ENCODE assay signal across 16 cellular contexts in the genomic region with DNA sequence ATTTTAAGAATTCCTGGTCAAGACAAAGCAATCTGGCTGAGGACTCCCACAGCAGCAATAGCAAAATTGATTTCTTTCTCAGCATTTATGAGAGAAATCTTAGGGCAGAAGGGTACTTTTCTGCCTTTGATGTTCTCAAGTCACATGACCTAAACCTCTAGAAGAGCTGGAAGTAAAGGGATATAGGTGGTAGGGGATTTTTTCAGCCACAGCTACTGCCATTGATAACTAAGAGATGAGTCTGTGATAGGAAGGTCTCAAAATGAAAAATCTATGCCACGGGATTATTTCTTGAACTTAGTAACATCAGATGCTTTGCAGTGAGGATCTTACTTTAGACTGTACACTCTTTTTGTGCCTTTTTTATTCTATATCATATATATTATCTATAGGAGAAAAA. TPM values are rescaled to one million over a fixed set of nuclear protein-coding genes. Genes with fewer than 3 reads are reported as not detected.
DNase-seq lines count a peak whose midpoint lies in the region; ATAC-seq and TF ChIP-seq lines count a peak whose summit lies in the region.
"Had no signal": no experiment of that assay in that cellular context is flagged by ENCODE, and none has a peak within 500 bp of the region (broad histone marks: within the 10 kb centered on the region; RNA-seq: fewer than 3 reads in every experiment).

No MANE protein-coding gene starts in this region.

- ATAC-seq in naive thymus-derived CD8-positive, alpha-beta T cell = peak in 1 of 2 donors; percentile 85
- ATAC-seq in HG02973 (IDR thresholded peaks at IDR 0.05; ENCODE audit: unreplicated experiment) = no peak
- ATAC-seq: HCT116 had no signal

- H3K4me1 Mint-ChIP-seq in activated T-cell treated with anti-CD3 and anti-CD28 coated beads, Interleukin-2, amount 50 U/mL, for 24 hours (ENCODE audit: low read depth) = peaks cover 16% of the 10 kb centered on the region
- H3K4me1 Mint-ChIP-seq in activated naive CD8-positive, alpha-beta T cell treated with anti-CD3 and anti-CD28 coated beads for 36 hours = peaks cover 12% of the 10 kb centered on the region
- peaks cover 7 to 35% (median 16%) of the 10 kb centered on the region in 4 donors for H3K4me1 Mint-ChIP-seq in naive thymus-derived CD8-positive, alpha-beta T cell
- H3K4me1 Mint-ChIP-seq: CD14-positive monocyte had no signal

- no peak for TF ChIP-seq CTCF in GM12865 (IDR thresholded peaks at IDR 0.05; ENCODE audit: insufficient read depth, low read depth, low read length, missing control alignments)

- no peak overlapping the region for H3K4me3 Mint-ChIP-seq in activated T-cell treated with anti-CD3 and anti-CD28 coated beads, Interleukin-2, amount 50 U/mL, for 24 hours
- no peak overlapping the region for H3K4me3 Mint-ChIP-seq in activated naive CD8-positive, alpha-beta T cell treated with anti-CD3 and anti-CD28 coated beads for 36 hours
- no peak overlapping the region for H3K4me3 Mint-ChIP-seq in naive thymus-derived CD8-positive, alpha-beta T cell
- H3K4me3 Mint-ChIP-seq: CD14-positive monocyte had no signal

- no peaks in the 10 kb centered on the region for H3K27me3 Mint-ChIP-seq in activated T-cell treated with anti-CD3 and anti-CD28 coated beads, Interleukin-2, amount 50 U/mL, for 24 hours
- no peaks in the 10 kb centered on the region for H3K27me3 Mint-ChIP-seq in activated naive CD8-positive, alpha-beta T cell treated with anti-CD3 and anti-CD28 coated beads for 36 hours
- H3K27me3 Mint-ChIP-seq in naive thymus-derived CD8-positive, alpha-beta T cell = no peaks in the 10 kb centered on the region

- POLR2A ChIA-PET in naive thymus-derived CD8-positive, alpha-beta T cell (lab: Charles Lee) = no interaction called here

- H3K36me3 Mint-ChIP-seq in activated T-cell treated with anti-CD3 and anti-CD28 coated beads, Interleukin-2, amount 50 U/mL, for 24 hours (ENCODE audit: low read depth) = peaks cover 86% of the 10 kb centered on the region
- H3K36me3 Mint-ChIP-seq in activated naive CD8-positive, alpha-beta T cell treated with anti-CD3 and anti-CD28 coated beads for 36 hours = peaks cover 27% of the 10 kb centered on the region
- peaks cover 5 to 87% (median 11%) of the 10 kb centered on the region in 3 donors for H3K36me3 Mint-ChIP-seq in naive thymus-derived CD8-positive, alpha-beta T cell

- no peak for DNase-seq in activated T-cell treated with anti-CD3 and anti-CD28 coated beads, Interleukin-2, amount 50 U/mL, for 24 hours
- DNase-seq in activated T-cell treated with anti-CD3 and anti-CD28 coated beads, Interleukin-2, amount 50 U/mL, for 48 hours = no peak
- DNase-seq in GM12865 (ENCODE audit: low read depth) (peak; percentile 7), HuH-7 (ENCODE audit: low spot score) (no peak), HuH-7.5 (ENCODE audit: low spot score) (no peak)
- DNase-seq in activated naive CD8-positive, alpha-beta T cell treated with anti-CD3 and anti-CD28 coated beads for 36 hours = no peak
- no peak for DNase-seq in naive thymus-derived CD8-positive, alpha-beta T cell
- DNase-seq: GM23248; KBM-7; NCI-H1048; NCI-H345; NCI-H526 treated with DMSO at 0.1 percent for 48 hours; NK-92 treated with Interleukin-12 subunit alpha and Interleukin-12 subunit beta, amount 100 ng/mL, for 24 hours had no signal

- H3K27ac Mint-ChIP-seq in activated T-cell treated with anti-CD3 and anti-CD28 coated beads, Interleukin-2, amount 50 U/mL, for 24 hours = peak overlapping the region; percentile 83
- peak overlapping the region; percentile 26 for H3K27ac Mint-ChIP-seq in activated naive CD8-positive, alpha-beta T cell treated with anti-CD3 and anti-CD28 coated beads for 36 hours
- H3K27ac Mint-ChIP-seq in naive thymus-derived CD8-positive, alpha-beta T cell = peak overlapping the region in 7 of 10 donors; percentile 16 to 78 (median 53)

- H3K9me3 Mint-ChIP-seq in activated T-cell treated with anti-CD3 and anti-CD28 coated beads, Interleukin-2, amount 50 U/mL, for 24 hours = no peaks in the 10 kb centered on the region
- H3K9me3 Mint-ChIP-seq in activated naive CD8-positive, alpha-beta T cell treated with anti-CD3 and anti-CD28 coated beads for 36 hours = no peaks in the 10 kb centered on the region
- no peaks in the 10 kb centered on the region for H3K9me3 Mint-ChIP-seq in naive thymus-derived CD8-positive, alpha-beta T cell
- H3K9me3 Mint-ChIP-seq: CD14-positive monocyte had no signal

- no peak overlapping the region for H3K4me3 ChIP-seq in GM12865 (ENCODE audit: low read depth, low read length)
- H3K4me3 ChIP-seq: GM23248 had no signal

RNA-seq across cellular contexts. Expression of a gene that starts 35.6 kb away (rescaled TPM):
- 10 to 100 TPM; 47.1 to 58.0 TPM for total RNA-seq in activated naive CD8-positive, alpha-beta T cell treated with anti-CD3 and anti-CD28 coated beads for 36 hours
- total RNA-seq in naive thymus-derived CD8-positive, alpha-beta T cell = 100 to 1,000 TPM; 126 to 131 TPM
- polyA plus RNA-seq in naive thymus-derived CD8-positive, alpha-beta T cell = 10 to 100 TPM; 39.5 to 64.7 (median 54.9) TPM

Comparison
In these comparisons a context has a peak if more than half of its experiments do, and no peak if none do; other contexts are left out.
1. H3K27ac Mint-ChIP-seq: peak in every context shown above with its lines; median percentile 83 in activated T-cell treated with anti-CD3 and anti-CD28 coated beads, Interleukin-2, amount 50 U/mL, for 24 hours; 53 in naive thymus-derived CD8-positive, alpha-beta T cell; 26 in activated naive CD8-positive, alpha-beta T cell treated with anti-CD3 and anti-CD28 coated beads for 36 hours.